1 cellular context compared by ENCODE assay signal in genomic region chr2:241350878-241351639, GRCh38.
TF ChIP-seq lines count a peak whose summit lies in the region.

No MANE protein-coding gene starts in this region.

TF ChIP-seq in HepG2, 621 proteins besides CTCF, POLR2A, EP300 and RAD21 (continued from another document and continues in another):
- no peak; the same call in 1 of the 2 replicates for TF ChIP-seq ZHX2 (IDR thresholded peaks at IDR 0.05; ENCODE audit: low read depth)
- no peak for TF ChIP-seq ZHX2 (CRISPR knock-in tag; IDR thresholded peaks at IDR 0.05; ENCODE audit: borderline replicate concordance)
- TF ChIP-seq HNRNPUL1 (IDR thresholded peaks at IDR 0.05; ENCODE audit: low read depth, low read length): no peak
- TF ChIP-seq FOXP4 (CRISPR knock-in tag; IDR thresholded peaks at IDR 0.05): peak; percentile 53; the same call in 1 of the 2 replicates
- no peak for TF ChIP-seq ZBTB34 (CRISPR knock-in tag; IDR thresholded peaks at IDR 0.05)
- TF ChIP-seq RCOR2 (CRISPR knock-in tag; IDR thresholded peaks at IDR 0.05): peak; percentile 10; the same call in 1 of the 2 replicates
- TF ChIP-seq GATA4 (IDR thresholded peaks at IDR 0.05; ENCODE audit: borderline replicate concordance, low read depth): no peak
- no peak for TF ChIP-seq MAFF (IDR thresholded peaks at IDR 0.05; ENCODE audit: low read depth, low read length)
- no peak for TF ChIP-seq FIP1L1 (IDR thresholded peaks at IDR 0.05; ENCODE audit: borderline replicate concordance, insufficient read depth, low read depth, low read length)
- no peak for TF ChIP-seq ZNF691 (CRISPR knock-in tag; IDR thresholded peaks at IDR 0.05; ENCODE audit: borderline replicate concordance, low read depth)
- TF ChIP-seq ZSCAN12 (CRISPR knock-in tag; IDR thresholded peaks at IDR 0.05): no peak
- TF ChIP-seq ZNF101 (CRISPR knock-in tag; IDR thresholded peaks at IDR 0.05; ENCODE audit: borderline replicate concordance, low read depth): no peak
- no peak for TF ChIP-seq ZBTB14 (CRISPR knock-in tag; IDR thresholded peaks at IDR 0.05)
- no peak for TF ChIP-seq ZNF530 (CRISPR knock-in tag; IDR thresholded peaks at IDR 0.05; ENCODE audit: low read depth)
- no peak for TF ChIP-seq DBP (CRISPR knock-in tag; IDR thresholded peaks at IDR 0.05; ENCODE audit: not compliant biosample characterization)
- no peak for TF ChIP-seq ZBTB49 (CRISPR knock-in tag; IDR thresholded peaks at IDR 0.05; ENCODE audit: borderline replicate concordance)
- no peak for TF ChIP-seq ZNF207 (IDR thresholded peaks at IDR 0.05; ENCODE audit: borderline replicate concordance)
- TF ChIP-seq MLXIP (CRISPR knock-in tag; IDR thresholded peaks at IDR 0.05; ENCODE audit: borderline replicate concordance): no peak
- TF ChIP-seq TEAD2 (CRISPR knock-in tag; IDR thresholded peaks at IDR 0.05): no peak
- TF ChIP-seq AKAP8 (CRISPR knock-in tag; IDR thresholded peaks at IDR 0.05): no peak; the same call in 1 of the 2 replicates
- TF ChIP-seq STAT5B (CRISPR knock-in tag; IDR thresholded peaks at IDR 0.05): no peak
- TF ChIP-seq ZSCAN30 (CRISPR knock-in tag; IDR thresholded peaks at IDR 0.05): peak; percentile 56; the same call in 1 of the 2 replicates
- peak; percentile 77; the same call in 1 of the 2 replicates for TF ChIP-seq KDM1A (CRISPR knock-in tag; IDR thresholded peaks at IDR 0.05)
- TF ChIP-seq ZBTB1 (CRISPR knock-in tag; IDR thresholded peaks at IDR 0.05; ENCODE audit: borderline replicate concordance): no peak
- no peak for TF ChIP-seq ZKSCAN5 (CRISPR knock-in tag; IDR thresholded peaks at IDR 0.05)
- TF ChIP-seq ASH2L (IDR thresholded peaks at IDR 0.05; ENCODE audit: insufficient read length, low read depth, low read length): peak; percentile 59
- 0 out of 2 replicates have a peak, but pooled peaks have one; percentile 55 for TF ChIP-seq ZNF615 (CRISPR knock-in tag; IDR thresholded peaks at IDR 0.05; ENCODE audit: borderline replicate concordance)
- peak; percentile 78; the same call in 1 of the 2 replicates for TF ChIP-seq ZNF350 (CRISPR knock-in tag; IDR thresholded peaks at IDR 0.05; ENCODE audit: borderline replicate concordance, low read depth)
- TF ChIP-seq SOX5 (CRISPR knock-in tag; IDR thresholded peaks at IDR 0.05; ENCODE audit: borderline replicate concordance): peak; percentile 59
- peak; percentile 94 for TF ChIP-seq ZEB1 (IDR thresholded peaks at IDR 0.05; ENCODE audit: insufficient replicate concordance, low read depth)
- no peak for TF ChIP-seq ZNF501 (CRISPR knock-in tag; IDR thresholded peaks at IDR 0.05)
- TF ChIP-seq ZNF337 (CRISPR knock-in tag; IDR thresholded peaks at IDR 0.05; ENCODE audit: borderline replicate concordance, low read depth): no peak
- no peak for TF ChIP-seq RARG (CRISPR knock-in tag; IDR thresholded peaks at IDR 0.05; ENCODE audit: low read depth)
- TF ChIP-seq ATF4 (CRISPR knock-in tag; IDR thresholded peaks at IDR 0.05): peak in 1 of 2 experiments; percentile 59; a peak in 2 of 4 replicates
- no peak for TF ChIP-seq ZNF510 (CRISPR knock-in tag; IDR thresholded peaks at IDR 0.05; ENCODE audit: low read depth)
- TF ChIP-seq ZBTB39 (CRISPR knock-in tag; IDR thresholded peaks at IDR 0.05): no peak
- no peak for TF ChIP-seq ZNF333 (CRISPR knock-in tag; IDR thresholded peaks at IDR 0.05; ENCODE audit: borderline replicate concordance)
- TF ChIP-seq TAF15 (IDR thresholded peaks at IDR 0.05; ENCODE audit: low read depth, low read length, poor library complexity, severe bottlenecking): no peak
- TF ChIP-seq ZC3H13 (CRISPR knock-in tag; IDR thresholded peaks at IDR 0.05): no peak
- TF ChIP-seq EHMT2 (IDR thresholded peaks at IDR 0.05; ENCODE audit: borderline replicate concordance, low read depth, low read length): peak; percentile 35; the same call in 1 of the 2 replicates
